ENCODE assay signal across 25 cellular contexts in genomic region chr11:99256614-99257013, GRCh38.
"Had no signal": no experiment of that assay in that cellular context is flagged by ENCODE, and none has a peak within 500 bp of the region (broad histone marks: within the 10 kb centered on the region; RNA-seq: fewer than 3 reads in every experiment).

No MANE protein-coding gene starts in this region.

- DNase-seq: colonic mucosa; effector CD8-positive, alpha-beta T cell; endodermal cell; foreskin fibroblast; glutamatergic neuron; heart right ventricle; hippocampal formation; islet precursor cell; left lung; midbrain; naive thymus-derived CD4-positive, alpha-beta T cell; stimulated activated CD4-positive, alpha-beta T cell treated with anti-CD3 and anti-CD28 coated beads, Interleukin-12 subunit alpha, Interleukin-12 subunit beta, amount 100 ng/mL, for 4 hours; stimulated activated CD4-positive, alpha-beta T cell treated with anti-CD3 and anti-CD28 coated beads, Interleukin-1b, Interleukin-23, amount 100 ng/mL, for 48 hours; stimulated activated CD4-positive, alpha-beta T cell treated with anti-CD3 and anti-CD28 coated beads, Interleukin-4, amount 100 ng/mL, for 24 hours; stimulated activated naive CD4-positive, alpha-beta T cell treated with Interleukin-2 at 50 U/mL for 16 hours; stomach; thyroid gland; trophoblast cell had no signal

- H3K4me2 ChIP-seq: neural progenitor cell, smooth muscle cell had no signal

- H2AFZ ChIP-seq: neural progenitor cell, parathyroid adenoma had no signal

- H3K27ac ChIP-seq: colonic mucosa, epithelial cell of prostate, heart right ventricle, left lung, neural progenitor cell, parathyroid adenoma, stomach, thyroid gland had no signal

- H3K4me1 ChIP-seq: colonic mucosa, heart right ventricle, left lung, neural progenitor cell, parathyroid adenoma, stomach, thyroid gland had no signal

- H3K27me3 ChIP-seq: colonic mucosa, heart right ventricle, left lung, neural progenitor cell, stomach, thyroid gland had no signal

- H3K9me3 ChIP-seq: colonic mucosa, heart right ventricle, left lung, thyroid gland had no signal

- ATAC-seq: esophagus mucosa; heart right ventricle; left lung; naive thymus-derived CD4-positive, alpha-beta T cell; sciatic nerve; stimulated activated effector memory CD8-positive, alpha-beta T cell treated with anti-CD3 and anti-CD28 coated beads, Interleukin-12 subunit alpha, Interleukin-12 subunit beta, amount 100 ng/mL, for 72 hours had no signal

- H3K9ac ChIP-seq: neural progenitor cell, parathyroid adenoma had no signal

- H3K4me3 ChIP-seq: colonic mucosa, heart right ventricle, left lung, neural progenitor cell, smooth muscle cell, stomach, thyroid gland had no signal

- H3K36me3 ChIP-seq: colonic mucosa, heart right ventricle, left lung, neural progenitor cell, stomach, thyroid gland had no signal
